ENCODE assay signal across 1 cellular context in genomic region chr12:124841558-124841945, GRCh38.
TF ChIP-seq lines count a peak whose summit lies in the region.

No MANE protein-coding gene starts in this region.

TF ChIP-seq in HCT116, 20 proteins besides CTCF, POLR2A, EP300 and RAD21:
- no peak for TF ChIP-seq JUND (IDR thresholded peaks at IDR 0.05)
- TF ChIP-seq ELF1 (IDR thresholded peaks at IDR 0.05; ENCODE audit: borderline replicate concordance, low read depth) = no peak
- TF ChIP-seq ZNF274 (IDR thresholded peaks at IDR 0.05; ENCODE audit: low read depth, low read length) = no peak
